ENCODE assay signal across 9 cellular contexts in genomic region chr19:51702754-51703654, GRCh38. TPM values are rescaled to one million over a fixed set of nuclear protein-coding genes. Genes with fewer than 3 reads are reported as not detected.
A peak's percentile ranks its signal among the peaks of the same experiment; 100 is the strongest.
DNase-seq lines count a peak whose midpoint lies in the region; TF ChIP-seq lines count a peak whose summit lies in the region.
"Had no signal": no experiment of that assay in that cellular context is flagged by ENCODE, and none has a peak within 500 bp of the region (broad histone marks: within the 10 kb centered on the region; RNA-seq: fewer than 3 reads in every experiment).

No MANE protein-coding gene starts in this region.

- DNase-seq in activated T-cell treated with anti-CD3 and anti-CD28 coated beads, Interleukin-2, amount 50 U/mL, for 1 hour: peak; percentile 35
- no peak for DNase-seq in activated T-cell treated with anti-CD3 and anti-CD28 coated beads for 4 hours
- no peak for DNase-seq in coronary artery (ENCODE audit: low spot score)
- peak; percentile 61 for DNase-seq in ureter (ENCODE audit: low spot score)
- no peak for DNase-seq in stimulated activated CD4-positive, alpha-beta T cell treated with anti-CD3 and anti-CD28 coated beads, Interleukin-2, amount 100 ng/mL, for 48 hours
- no peak for DNase-seq in UCSD-AML1 (lab: John Stamatoyannopoulos, UW; ENCODE audit: unreplicated experiment)
- no peak for DNase-seq in DMS114 treated with DMSO at 0.1 percent for 48 hours (lab: John Stamatoyannopoulos, UW; ENCODE audit: unreplicated experiment)
- DNase-seq: DMS53 had no signal

- no peaks in the 10 kb centered on the region for H3K9me3 ChIP-seq in mesodermal cell (ENCODE audit: control insufficient read depth, low read length)

- peak overlapping the region; percentile 88 to 98 for H3K27ac ChIP-seq in coronary artery
- H3K27ac ChIP-seq in mesodermal cell (ENCODE audit: low read depth, low read length, severe bottlenecking): peak overlapping the region; percentile 72

- H3K4me1 ChIP-seq in mesodermal cell (ENCODE audit: control insufficient read depth, insufficient read depth, low read length, poor library complexity, severe bottlenecking): no peaks in the 10 kb centered on the region

- TF ChIP-seq CTCF in coronary artery (IDR thresholded peaks at IDR 0.05): no peak

- peaks cover 85% of the 10 kb centered on the region for H3K36me3 ChIP-seq in mesodermal cell (ENCODE audit: control insufficient read depth, insufficient read depth, low read length)

- WGBS in mesodermal cell (ENCODE audit: insufficient coverage in 2 of 2), 2 experiments: 66 to 75% methylated on average over 42 to 46 of the region's 48 CpGs

- H3K4me3 ChIP-seq in coronary artery: peak overlapping the region; percentile 87
- peak overlapping the region; percentile 42 for H3K4me3 ChIP-seq in mesodermal cell (ENCODE audit: extremely low read depth, insufficient read depth, low read length, poor library complexity, severe bottlenecking)

RNA-seq across cellular contexts. Expression of gene SPACA6, which starts 9.9 kb away (rescaled TPM):
- polyA plus RNA-seq in mesodermal cell (2013, experiment 1 of 2): 14.6 TPM
- polyA plus RNA-seq in mesodermal cell (2013, experiment 2 of 2): 13.1 TPM
- total RNA-seq in ureter: 25.6 TPM

RNA-seq across cellular contexts. Expression of gene HAS1, which starts 20.8 kb away (rescaled TPM):
- polyA plus RNA-seq in mesodermal cell (2013, experiment 1 of 2): not detected
- not detected for polyA plus RNA-seq in mesodermal cell (2013, experiment 2 of 2)
- 0.18 TPM for total RNA-seq in ureter

RNA-seq across cellular contexts. Expression of gene FPR1, which starts 48.7 kb away (rescaled TPM):
- polyA plus RNA-seq in mesodermal cell (2013, experiment 1 of 2): not detected
- polyA plus RNA-seq in mesodermal cell (2013, experiment 2 of 2): not detected
- total RNA-seq in ureter: 4.3 TPM

RNA-seq across cellular contexts. Expression of gene SIGLEC14, which starts 56.4 kb away (rescaled TPM):
- polyA plus RNA-seq in mesodermal cell (2013, experiment 1 of 2): not detected
- not detected for polyA plus RNA-seq in mesodermal cell (2013, experiment 2 of 2)
- total RNA-seq in ureter: 4.2 TPM

RNA-seq across cellular contexts. Expression of gene FPR2, which starts 58.0 kb away (rescaled TPM):
- polyA plus RNA-seq in mesodermal cell (2013, experiment 1 of 2): not detected
- not detected for polyA plus RNA-seq in mesodermal cell (2013, experiment 2 of 2)
- 0.89 TPM for total RNA-seq in ureter

Comparison
In these comparisons a context has a peak if more than half of its experiments do, and no peak if none do; other contexts are left out.
1. DNase-seq: peak in activated T-cell treated with anti-CD3 and anti-CD28 coated beads, Interleukin-2, amount 50 U/mL, for 1 hour (single experiment) and ureter (single experiment); none in activated T-cell treated with anti-CD3 and anti-CD28 coated beads for 4 hours (single experiment), coronary artery (single experiment), stimulated activated CD4-positive, alpha-beta T cell treated with anti-CD3 and anti-CD28 coated beads, Interleukin-2, amount 100 ng/mL, for 48 hours (0 of 2), UCSD-AML1 (single experiment) and DMS114 treated with DMSO at 0.1 percent for 48 hours (single experiment).